Comparison of ENCODE assay signal across 1 cellular context in genomic region chr4:1590244-1590643, GRCh38.
TF ChIP-seq lines count a peak whose summit lies in the region.

No MANE protein-coding gene starts in this region.

TF ChIP-seq in K562, 482 proteins besides CTCF, POLR2A, EP300 and RAD21 (continued from another document and continues in another):
- peak; percentile 41; the same call in 1 of the 2 replicates for TF ChIP-seq POLR2AphosphoS5 (IDR thresholded peaks at IDR 0.05; ENCODE audit: control insufficient read depth, insufficient read depth, low read depth, low read length)
- TF ChIP-seq, protein P1, sequence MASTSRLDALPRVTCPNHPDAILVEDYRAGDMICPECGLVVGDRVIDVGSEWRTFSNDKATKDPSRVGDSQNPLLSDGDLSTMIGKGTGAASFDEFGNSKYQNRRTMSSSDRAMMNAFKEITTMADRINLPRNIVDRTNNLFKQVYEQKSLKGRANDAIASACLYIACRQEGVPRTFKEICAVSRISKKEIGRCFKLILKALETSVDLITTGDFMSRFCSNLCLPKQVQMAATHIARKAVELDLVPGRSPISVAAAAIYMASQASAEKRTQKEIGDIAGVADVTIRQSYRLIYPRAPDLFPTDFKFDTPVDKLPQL (IDR thresholded peaks at IDR 0.05; ENCODE audit: extremely low read depth, insufficient read length), result no peak
- no peak for TF ChIP-seq POU5F1 (IDR thresholded peaks at IDR 0.05; ENCODE audit: borderline replicate concordance, low read depth, low read length, partially characterized antibody)
- no peak for TF ChIP-seq EP400 (IDR thresholded peaks at IDR 0.05)
- TF ChIP-seq ETV5 (CRISPR knock-in tag; IDR thresholded peaks at IDR 0.05; ENCODE audit: low read depth), result peak; percentile 45; the same call in 1 of the 2 replicates
- TF ChIP-seq DLX4 (CRISPR knock-in tag; IDR thresholded peaks at IDR 0.05), result no peak
- TF ChIP-seq ZNF12 (CRISPR knock-in tag; IDR thresholded peaks at IDR 0.05), result no peak
- TF ChIP-seq SIX5 (IDR thresholded peaks at IDR 0.05; ENCODE audit: borderline replicate concordance in 1 of 2, insufficient read depth in 1 of 2, low read depth in 1 of 2, low read length in 2 of 2), result no peak
- no peak for TF ChIP-seq PURB (CRISPR knock-in tag; IDR thresholded peaks at IDR 0.05; ENCODE audit: low read depth)
- peak in 1 of 3 experiments; percentile 47 for TF ChIP-seq YY1 (IDR thresholded peaks at IDR 0.05; ENCODE audit: borderline replicate concordance in 1 of 3, control insufficient read depth in 1 of 3, extremely low read depth in 1 of 3, insufficient read depth in 3 of 3, insufficient read length in 1 of 3, insufficient replicate concordance in 2 of 3, low read depth in 1 of 3, low read length in 2 of 3)
- TF ChIP-seq THRAP3 (IDR thresholded peaks at IDR 0.05; ENCODE audit: borderline replicate concordance), result no peak
- TF ChIP-seq MED1 (CRISPR knock-in tag; IDR thresholded peaks at IDR 0.05; ENCODE audit: borderline replicate concordance), result no peak
- TF ChIP-seq, protein P2, sequence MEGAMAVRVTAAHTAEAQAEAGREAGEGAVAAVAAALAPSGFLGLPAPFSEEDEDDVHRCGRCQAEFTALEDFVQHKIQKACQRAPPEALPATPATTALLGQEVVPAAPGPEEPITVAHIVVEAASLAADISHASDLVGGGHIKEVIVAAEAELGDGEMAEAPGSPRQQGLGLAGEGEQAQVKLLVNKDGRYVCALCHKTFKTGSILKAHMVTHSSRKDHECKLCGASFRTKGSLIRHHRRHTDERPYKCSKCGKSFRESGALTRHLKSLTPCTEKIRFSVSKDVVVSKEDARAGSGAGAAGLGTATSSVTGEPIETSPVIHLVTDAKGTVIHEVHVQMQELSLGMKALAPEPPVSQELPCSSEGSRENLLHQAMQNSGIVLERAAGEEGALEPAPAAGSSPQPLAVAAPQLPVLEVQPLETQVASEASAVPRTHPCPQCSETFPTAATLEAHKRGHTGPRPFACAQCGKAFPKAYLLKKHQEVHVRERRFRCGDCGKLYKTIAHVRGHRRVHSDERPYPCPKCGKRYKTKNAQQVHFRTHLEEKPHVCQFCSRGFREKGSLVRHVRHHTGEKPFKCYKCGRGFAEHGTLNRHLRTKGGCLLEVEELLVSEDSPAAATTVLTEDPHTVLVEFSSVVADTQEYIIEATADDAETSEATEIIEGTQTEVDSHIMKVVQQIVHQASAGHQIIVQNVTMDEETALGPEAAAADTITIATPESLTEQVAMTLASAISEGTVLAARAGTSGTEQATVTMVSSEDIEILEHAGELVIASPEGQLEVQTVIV (CRISPR knock-in tag; IDR thresholded peaks at IDR 0.05; ENCODE audit: borderline replicate concordance), result no peak
- peak in 1 of 2 experiments; percentile 49; a peak in 1 of 4 replicates for TF ChIP-seq MAZ (CRISPR knock-in tag; conservative IDR thresholded peaks at IDR 0.05 in 1 of 2, IDR thresholded peaks at IDR 0.05 in 1 of 2)
- TF ChIP-seq RBFOX2 (IDR thresholded peaks at IDR 0.05; ENCODE audit: low read depth, low read length), result no peak
- peak; percentile 68 for TF ChIP-seq SOX6 (IDR thresholded peaks at IDR 0.05)
- TF ChIP-seq MEF2A (IDR thresholded peaks at IDR 0.05; ENCODE audit: control insufficient read depth, low read depth, low read length), result no peak
- 0 out of 2 replicates have a peak, but pooled peaks have one; percentile 30 for TF ChIP-seq SMARCE1 (IDR thresholded peaks at IDR 0.05)
- TF ChIP-seq ZNF436 (CRISPR knock-in tag; IDR thresholded peaks at IDR 0.05), result no peak
- no peak for TF ChIP-seq HMBOX1 (IDR thresholded peaks at IDR 0.05)
- TF ChIP-seq NBN (IDR thresholded peaks at IDR 0.05; ENCODE audit: low read depth), result no peak
- TF ChIP-seq, protein P3, sequence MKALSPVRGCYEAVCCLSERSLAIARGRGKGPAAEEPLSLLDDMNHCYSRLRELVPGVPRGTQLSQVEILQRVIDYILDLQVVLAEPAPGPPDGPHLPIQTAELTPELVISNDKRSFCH (CRISPR knock-in tag; IDR thresholded peaks at IDR 0.05), result no peak
- TF ChIP-seq, protein P3 (tag; IDR thresholded peaks at IDR 0.05), result no peak
- no peak for TF ChIP-seq SAP30 (IDR thresholded peaks at IDR 0.05; ENCODE audit: borderline replicate concordance, insufficient read depth, low read depth, low read length, poor library complexity, severe bottlenecking)
- TF ChIP-seq ZNF134 (CRISPR knock-in tag; conservative IDR thresholded peaks at IDR 0.05), result peak; percentile 70; the same call in 1 of the 2 replicates
- TF ChIP-seq, protein P4, sequence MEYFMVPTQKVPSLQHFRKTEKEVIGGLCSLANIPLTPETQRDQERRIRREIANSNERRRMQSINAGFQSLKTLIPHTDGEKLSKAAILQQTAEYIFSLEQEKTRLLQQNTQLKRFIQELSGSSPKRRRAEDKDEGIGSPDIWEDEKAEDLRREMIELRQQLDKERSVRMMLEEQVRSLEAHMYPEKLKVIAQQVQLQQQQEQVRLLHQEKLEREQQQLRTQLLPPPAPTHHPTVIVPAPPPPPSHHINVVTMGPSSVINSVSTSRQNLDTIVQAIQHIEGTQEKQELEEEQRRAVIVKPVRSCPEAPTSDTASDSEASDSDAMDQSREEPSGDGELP (CRISPR knock-in tag; IDR thresholded peaks at IDR 0.05; ENCODE audit: borderline replicate concordance), result peak; percentile 47; the same call in 1 of the 2 replicates
- TF ChIP-seq USF2 (CRISPR knock-in tag; IDR thresholded peaks at IDR 0.05), result no peak
- no peak for TF ChIP-seq ZNF197 (CRISPR knock-in tag; IDR thresholded peaks at IDR 0.05; ENCODE audit: low read depth)
- TF ChIP-seq CBX3 (IDR thresholded peaks at IDR 0.05; ENCODE audit: borderline replicate concordance in 1 of 2, low read length in 2 of 2), result peak in 1 of 2 experiments; percentile 37; a peak in 1 of 3 replicates
- peak; percentile 92 for TF ChIP-seq TCF3 (CRISPR knock-in tag; IDR thresholded peaks at IDR 0.05)
- 0 out of 4 replicates have a peak, but pooled peaks have one; percentile 14 to 26 for TF ChIP-seq TEAD1 (CRISPR knock-in tag; IDR thresholded peaks at IDR 0.05)
- TF ChIP-seq SRF (CRISPR knock-in tag; IDR thresholded peaks at IDR 0.05), result no peak
- TF ChIP-seq KLF1 (tag; IDR thresholded peaks at IDR 0.05), result no peak
- TF ChIP-seq, protein P5, sequence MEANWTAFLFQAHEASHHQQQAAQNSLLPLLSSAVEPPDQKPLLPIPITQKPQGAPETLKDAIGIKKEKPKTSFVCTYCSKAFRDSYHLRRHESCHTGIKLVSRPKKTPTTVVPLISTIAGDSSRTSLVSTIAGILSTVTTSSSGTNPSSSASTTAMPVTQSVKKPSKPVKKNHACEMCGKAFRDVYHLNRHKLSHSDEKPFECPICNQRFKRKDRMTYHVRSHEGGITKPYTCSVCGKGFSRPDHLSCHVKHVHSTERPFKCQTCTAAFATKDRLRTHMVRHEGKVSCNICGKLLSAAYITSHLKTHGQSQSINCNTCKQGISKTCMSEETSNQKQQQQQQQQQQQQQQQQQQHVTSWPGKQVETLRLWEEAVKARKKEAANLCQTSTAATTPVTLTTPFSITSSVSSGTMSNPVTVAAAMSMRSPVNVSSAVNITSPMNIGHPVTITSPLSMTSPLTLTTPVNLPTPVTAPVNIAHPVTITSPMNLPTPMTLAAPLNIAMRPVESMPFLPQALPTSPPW (CRISPR knock-in tag; IDR thresholded peaks at IDR 0.05), result peak; percentile 60
- peak; percentile 13 to 17; a peak in 1 of 4 replicates for TF ChIP-seq KDM1A (IDR thresholded peaks at IDR 0.05)
- no peak for TF ChIP-seq PTBP1 (IDR thresholded peaks at IDR 0.05; ENCODE audit: low read depth, low read length)
- TF ChIP-seq, protein P6, sequence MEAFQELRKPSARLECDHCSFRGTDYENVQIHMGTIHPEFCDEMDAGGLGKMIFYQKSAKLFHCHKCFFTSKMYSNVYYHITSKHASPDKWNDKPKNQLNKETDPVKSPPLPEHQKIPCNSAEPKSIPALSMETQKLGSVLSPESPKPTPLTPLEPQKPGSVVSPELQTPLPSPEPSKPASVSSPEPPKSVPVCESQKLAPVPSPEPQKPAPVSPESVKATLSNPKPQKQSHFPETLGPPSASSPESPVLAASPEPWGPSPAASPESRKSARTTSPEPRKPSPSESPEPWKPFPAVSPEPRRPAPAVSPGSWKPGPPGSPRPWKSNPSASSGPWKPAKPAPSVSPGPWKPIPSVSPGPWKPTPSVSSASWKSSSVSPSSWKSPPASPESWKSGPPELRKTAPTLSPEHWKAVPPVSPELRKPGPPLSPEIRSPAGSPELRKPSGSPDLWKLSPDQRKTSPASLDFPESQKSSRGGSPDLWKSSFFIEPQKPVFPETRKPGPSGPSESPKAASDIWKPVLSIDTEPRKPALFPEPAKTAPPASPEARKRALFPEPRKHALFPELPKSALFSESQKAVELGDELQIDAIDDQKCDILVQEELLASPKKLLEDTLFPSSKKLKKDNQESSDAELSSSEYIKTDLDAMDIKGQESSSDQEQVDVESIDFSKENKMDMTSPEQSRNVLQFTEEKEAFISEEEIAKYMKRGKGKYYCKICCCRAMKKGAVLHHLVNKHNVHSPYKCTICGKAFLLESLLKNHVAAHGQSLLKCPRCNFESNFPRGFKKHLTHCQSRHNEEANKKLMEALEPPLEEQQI (IDR thresholded peaks at IDR 0.05), result 0 out of 2 replicates have a peak, but pooled peaks have one; percentile 9
- TF ChIP-seq FOXK2 (conservative IDR thresholded peaks at IDR 0.05 in 1 of 2, IDR thresholded peaks at IDR 0.05 in 1 of 2; ENCODE audit: low read depth in 2 of 2), result no peak
- no peak for TF ChIP-seq MAFK (IDR thresholded peaks at IDR 0.05; ENCODE audit: low read length)
- TF ChIP-seq ZBTB49 (CRISPR knock-in tag; IDR thresholded peaks at IDR 0.05; ENCODE audit: borderline replicate concordance), result no peak
- peak; percentile 72 for TF ChIP-seq TEAD4 (IDR thresholded peaks at IDR 0.05; ENCODE audit: low read length)
- no peak for TF ChIP-seq TEAD4 (CRISPR knock-in tag; IDR thresholded peaks at IDR 0.05; ENCODE audit: borderline replicate concordance)
- TF ChIP-seq ATF7 (IDR thresholded peaks at IDR 0.05), result 0 out of 2 replicates have a peak, but pooled peaks have one; percentile 39
- TF ChIP-seq, protein P7, sequence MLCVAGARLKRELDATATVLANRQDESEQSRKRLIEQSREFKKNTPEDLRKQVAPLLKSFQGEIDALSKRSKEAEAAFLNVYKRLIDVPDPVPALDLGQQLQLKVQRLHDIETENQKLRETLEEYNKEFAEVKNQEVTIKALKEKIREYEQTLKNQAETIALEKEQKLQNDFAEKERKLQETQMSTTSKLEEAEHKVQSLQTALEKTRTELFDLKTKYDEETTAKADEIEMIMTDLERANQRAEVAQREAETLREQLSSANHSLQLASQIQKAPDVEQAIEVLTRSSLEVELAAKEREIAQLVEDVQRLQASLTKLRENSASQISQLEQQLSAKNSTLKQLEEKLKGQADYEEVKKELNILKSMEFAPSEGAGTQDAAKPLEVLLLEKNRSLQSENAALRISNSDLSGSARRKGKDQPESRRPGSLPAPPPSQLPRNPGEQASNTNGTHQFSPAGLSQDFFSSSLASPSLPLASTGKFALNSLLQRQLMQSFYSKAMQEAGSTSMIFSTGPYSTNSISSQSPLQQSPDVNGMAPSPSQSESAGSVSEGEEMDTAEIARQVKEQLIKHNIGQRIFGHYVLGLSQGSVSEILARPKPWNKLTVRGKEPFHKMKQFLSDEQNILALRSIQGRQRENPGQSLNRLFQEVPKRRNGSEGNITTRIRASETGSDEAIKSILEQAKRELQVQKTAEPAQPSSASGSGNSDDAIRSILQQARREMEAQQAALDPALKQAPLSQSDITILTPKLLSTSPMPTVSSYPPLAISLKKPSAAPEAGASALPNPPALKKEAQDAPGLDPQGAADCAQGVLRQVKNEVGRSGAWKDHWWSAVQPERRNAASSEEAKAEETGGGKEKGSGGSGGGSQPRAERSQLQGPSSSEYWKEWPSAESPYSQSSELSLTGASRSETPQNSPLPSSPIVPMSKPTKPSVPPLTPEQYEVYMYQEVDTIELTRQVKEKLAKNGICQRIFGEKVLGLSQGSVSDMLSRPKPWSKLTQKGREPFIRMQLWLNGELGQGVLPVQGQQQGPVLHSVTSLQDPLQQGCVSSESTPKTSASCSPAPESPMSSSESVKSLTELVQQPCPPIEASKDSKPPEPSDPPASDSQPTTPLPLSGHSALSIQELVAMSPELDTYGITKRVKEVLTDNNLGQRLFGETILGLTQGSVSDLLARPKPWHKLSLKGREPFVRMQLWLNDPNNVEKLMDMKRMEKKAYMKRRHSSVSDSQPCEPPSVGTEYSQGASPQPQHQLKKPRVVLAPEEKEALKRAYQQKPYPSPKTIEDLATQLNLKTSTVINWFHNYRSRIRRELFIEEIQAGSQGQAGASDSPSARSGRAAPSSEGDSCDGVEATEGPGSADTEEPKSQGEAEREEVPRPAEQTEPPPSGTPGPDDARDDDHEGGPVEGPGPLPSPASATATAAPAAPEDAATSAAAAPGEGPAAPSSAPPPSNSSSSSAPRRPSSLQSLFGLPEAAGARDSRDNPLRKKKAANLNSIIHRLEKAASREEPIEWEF (CRISPR knock-in tag; IDR thresholded peaks at IDR 0.05), result no peak
